ENCODE assay signal across 2 cellular contexts in genomic region chr17:17663160-17664072, GRCh38.
TF ChIP-seq lines count a peak whose summit lies in the region.

No MANE protein-coding gene starts in this region.

TF ChIP-seq in K562, 482 proteins besides CTCF, POLR2A, EP300 and RAD21 (continues in another document):
- TF ChIP-seq ZNF212 (CRISPR knock-in tag; IDR thresholded peaks at IDR 0.05) = no peak
- TF ChIP-seq, protein P1, sequence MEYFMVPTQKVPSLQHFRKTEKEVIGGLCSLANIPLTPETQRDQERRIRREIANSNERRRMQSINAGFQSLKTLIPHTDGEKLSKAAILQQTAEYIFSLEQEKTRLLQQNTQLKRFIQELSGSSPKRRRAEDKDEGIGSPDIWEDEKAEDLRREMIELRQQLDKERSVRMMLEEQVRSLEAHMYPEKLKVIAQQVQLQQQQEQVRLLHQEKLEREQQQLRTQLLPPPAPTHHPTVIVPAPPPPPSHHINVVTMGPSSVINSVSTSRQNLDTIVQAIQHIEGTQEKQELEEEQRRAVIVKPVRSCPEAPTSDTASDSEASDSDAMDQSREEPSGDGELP (CRISPR knock-in tag; IDR thresholded peaks at IDR 0.05; ENCODE audit: borderline replicate concordance) = peak; percentile 46; the same call in 1 of the 2 replicates
- TF ChIP-seq, protein P2, sequence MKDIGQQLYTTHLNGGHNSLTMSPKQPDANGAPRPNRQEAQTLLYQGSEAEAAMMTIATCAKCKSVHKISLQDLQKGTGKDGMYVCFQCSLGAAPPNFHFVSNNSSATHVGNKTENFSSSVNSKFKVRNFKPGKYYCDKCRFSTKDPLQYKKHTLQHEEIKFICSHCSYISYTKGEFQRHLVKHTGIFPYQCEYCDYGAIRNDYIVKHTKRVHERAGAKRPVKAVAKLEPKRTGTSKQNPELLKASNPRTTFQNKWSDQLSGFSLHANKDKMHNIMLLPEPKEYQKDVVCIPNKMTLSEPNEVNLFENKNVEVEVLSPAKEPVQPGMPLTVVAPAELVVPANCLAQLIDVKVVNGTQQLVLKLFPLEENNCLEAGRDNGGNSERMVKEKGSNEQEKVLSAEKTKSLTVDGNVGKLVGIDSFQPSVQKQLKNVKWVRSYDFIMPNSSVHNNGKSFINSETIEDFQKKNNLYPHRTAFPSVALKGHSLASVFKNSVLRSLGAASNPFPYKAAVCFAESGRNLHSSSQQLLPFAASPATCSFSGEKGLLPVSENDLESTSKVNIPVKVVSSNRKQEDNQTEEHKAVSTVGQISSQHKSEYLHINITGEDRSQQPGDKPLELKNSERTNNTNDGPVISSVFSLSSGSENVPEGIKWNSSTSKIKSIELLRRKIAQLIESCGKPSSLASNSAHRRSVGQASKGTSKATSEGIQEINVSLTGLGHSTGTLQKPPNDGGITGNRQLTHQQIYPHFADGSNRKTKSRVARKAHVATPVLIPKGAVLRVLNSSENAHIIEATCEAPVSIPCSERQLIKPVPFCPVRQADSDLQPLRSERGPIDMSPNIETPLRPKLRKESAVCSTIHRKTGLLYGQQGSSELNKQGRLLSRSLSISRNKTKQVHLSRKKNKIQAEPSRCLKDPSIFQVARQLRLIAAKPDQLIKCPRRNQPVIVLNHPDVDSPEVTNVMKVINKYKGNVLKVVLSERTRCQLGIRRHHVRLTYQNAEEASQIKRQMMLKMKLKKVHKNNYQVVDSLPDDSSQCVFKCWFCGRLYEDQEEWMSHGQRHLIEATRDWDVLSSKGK (CRISPR knock-in tag; IDR thresholded peaks at IDR 0.05) = no peak
- TF ChIP-seq HDAC2 (IDR thresholded peaks at IDR 0.05) = 0 out of 2 replicates have a peak, but pooled peaks have one; percentile 35
- no peak for TF ChIP-seq MAFF (IDR thresholded peaks at IDR 0.05; ENCODE audit: low read length)
- TF ChIP-seq CREM (IDR thresholded peaks at IDR 0.05; ENCODE audit: low read depth) = peak; percentile 60
- TF ChIP-seq, protein P3, sequence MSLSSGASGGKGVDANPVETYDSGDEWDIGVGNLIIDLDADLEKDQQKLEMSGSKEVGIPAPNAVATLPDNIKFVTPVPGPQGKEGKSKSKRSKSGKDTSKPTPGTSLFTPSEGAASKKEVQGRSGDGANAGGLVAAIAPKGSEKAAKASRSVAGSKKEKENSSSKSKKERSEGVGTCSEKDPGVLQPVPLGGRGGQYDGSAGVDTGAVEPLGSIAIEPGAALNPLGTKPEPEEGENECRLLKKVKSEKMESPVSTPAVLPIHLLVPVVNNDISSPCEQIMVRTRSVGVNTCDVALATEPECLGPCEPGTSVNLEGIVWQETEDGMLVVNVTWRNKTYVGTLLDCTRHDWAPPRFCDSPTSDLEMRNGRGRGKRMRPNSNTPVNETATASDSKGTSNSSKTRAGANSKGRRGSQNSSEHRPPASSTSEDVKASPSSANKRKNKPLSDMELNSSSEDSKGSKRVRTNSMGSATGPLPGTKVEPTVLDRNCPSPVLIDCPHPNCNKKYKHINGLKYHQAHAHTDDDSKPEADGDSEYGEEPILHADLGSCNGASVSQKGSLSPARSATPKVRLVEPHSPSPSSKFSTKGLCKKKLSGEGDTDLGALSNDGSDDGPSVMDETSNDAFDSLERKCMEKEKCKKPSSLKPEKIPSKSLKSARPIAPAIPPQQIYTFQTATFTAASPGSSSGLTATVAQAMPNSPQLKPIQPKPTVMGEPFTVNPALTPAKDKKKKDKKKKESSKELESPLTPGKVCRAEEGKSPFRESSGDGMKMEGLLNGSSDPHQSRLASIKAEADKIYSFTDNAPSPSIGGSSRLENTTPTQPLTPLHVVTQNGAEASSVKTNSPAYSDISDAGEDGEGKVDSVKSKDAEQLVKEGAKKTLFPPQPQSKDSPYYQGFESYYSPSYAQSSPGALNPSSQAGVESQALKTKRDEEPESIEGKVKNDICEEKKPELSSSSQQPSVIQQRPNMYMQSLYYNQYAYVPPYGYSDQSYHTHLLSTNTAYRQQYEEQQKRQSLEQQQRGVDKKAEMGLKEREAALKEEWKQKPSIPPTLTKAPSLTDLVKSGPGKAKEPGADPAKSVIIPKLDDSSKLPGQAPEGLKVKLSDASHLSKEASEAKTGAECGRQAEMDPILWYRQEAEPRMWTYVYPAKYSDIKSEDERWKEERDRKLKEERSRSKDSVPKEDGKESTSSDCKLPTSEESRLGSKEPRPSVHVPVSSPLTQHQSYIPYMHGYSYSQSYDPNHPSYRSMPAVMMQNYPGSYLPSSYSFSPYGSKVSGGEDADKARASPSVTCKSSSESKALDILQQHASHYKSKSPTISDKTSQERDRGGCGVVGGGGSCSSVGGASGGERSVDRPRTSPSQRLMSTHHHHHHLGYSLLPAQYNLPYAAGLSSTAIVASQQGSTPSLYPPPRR (CRISPR knock-in tag; IDR thresholded peaks at IDR 0.05; ENCODE audit: borderline replicate concordance) = 0 out of 2 replicates have a peak, but pooled peaks have one; percentile 55
- no peak for TF ChIP-seq DMBX1 (CRISPR knock-in tag; IDR thresholded peaks at IDR 0.05; ENCODE audit: borderline replicate concordance)
- TF ChIP-seq RFX1 (IDR thresholded peaks at IDR 0.05) = peak; percentile 95
- no peak for TF ChIP-seq RBFOX2 (IDR thresholded peaks at IDR 0.05; ENCODE audit: low read depth, low read length)
- 0 out of 2 replicates have a peak, but pooled peaks have one; percentile 18 for TF ChIP-seq ARID2 (IDR thresholded peaks at IDR 0.05)
- peak; percentile 27; the same call in 1 of the 2 replicates for TF ChIP-seq SMARCE1 (IDR thresholded peaks at IDR 0.05)
- TF ChIP-seq YY1 (IDR thresholded peaks at IDR 0.05; ENCODE audit: borderline replicate concordance in 1 of 3, control insufficient read depth in 1 of 3, extremely low read depth in 1 of 3, insufficient read depth in 3 of 3, insufficient read length in 1 of 3, insufficient replicate concordance in 2 of 3, low read depth in 1 of 3, low read length in 2 of 3) = no peak
- peak; percentile 34; the same call in 1 of the 2 replicates for TF ChIP-seq EGR1 (conservative IDR thresholded peaks at IDR 0.05)
- TF ChIP-seq MXI1 (IDR thresholded peaks at IDR 0.05; ENCODE audit: low read depth, low read length) = peak; percentile 77
- no peak for TF ChIP-seq NFXL1 (CRISPR knock-in tag; IDR thresholded peaks at IDR 0.05)
- peak; percentile 61 for TF ChIP-seq JUND (IDR thresholded peaks at IDR 0.05; ENCODE audit: borderline replicate concordance, low read depth, low read length)
- no peak; the same call in 2 of the 3 replicates for TF ChIP-seq JUND (tag; IDR thresholded peaks at IDR 0.05; ENCODE audit: borderline replicate concordance, low read depth, low read length)
- no peak for TF ChIP-seq TOE1 (IDR thresholded peaks at IDR 0.05; ENCODE audit: borderline replicate concordance)
- TF ChIP-seq TOE1 (CRISPR knock-in tag; IDR thresholded peaks at IDR 0.05; ENCODE audit: borderline replicate concordance, low read depth) = no peak

TF ChIP-seq in HepG2, 621 proteins besides CTCF, POLR2A, EP300 and RAD21 (continues in another document):
- peak; percentile 65; the same call in 2 of the 3 replicates for TF ChIP-seq MXI1 (IDR thresholded peaks at IDR 0.05; ENCODE audit: borderline replicate concordance, low read depth, low read length)
- TF ChIP-seq, protein P4, sequence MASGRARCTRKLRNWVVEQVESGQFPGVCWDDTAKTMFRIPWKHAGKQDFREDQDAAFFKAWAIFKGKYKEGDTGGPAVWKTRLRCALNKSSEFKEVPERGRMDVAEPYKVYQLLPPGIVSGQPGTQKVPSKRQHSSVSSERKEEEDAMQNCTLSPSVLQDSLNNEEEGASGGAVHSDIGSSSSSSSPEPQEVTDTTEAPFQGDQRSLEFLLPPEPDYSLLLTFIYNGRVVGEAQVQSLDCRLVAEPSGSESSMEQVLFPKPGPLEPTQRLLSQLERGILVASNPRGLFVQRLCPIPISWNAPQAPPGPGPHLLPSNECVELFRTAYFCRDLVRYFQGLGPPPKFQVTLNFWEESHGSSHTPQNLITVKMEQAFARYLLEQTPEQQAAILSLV (CRISPR knock-in tag; IDR thresholded peaks at IDR 0.05; ENCODE audit: borderline replicate concordance) = peak; percentile 35; the same call in 1 of the 2 replicates
- TF ChIP-seq SP2 (CRISPR knock-in tag; IDR thresholded peaks at IDR 0.05) = peak; percentile 56
- TF ChIP-seq SP1 (IDR thresholded peaks at IDR 0.05) = no peak
- peak; percentile 34; the same call in 1 of the 2 replicates for TF ChIP-seq SP1 (CRISPR knock-in tag; IDR thresholded peaks at IDR 0.05)
- no peak for TF ChIP-seq FOXA1 (IDR thresholded peaks at IDR 0.05)
- TF ChIP-seq FOXA1 (CRISPR knock-in tag; IDR thresholded peaks at IDR 0.05) = peak; percentile 65; the same call in 1 of the 2 replicates
- TF ChIP-seq NFYC (CRISPR knock-in tag; IDR thresholded peaks at IDR 0.05) = 0 out of 2 replicates have a peak, but pooled peaks have one; percentile 37
- peak; percentile 61; the same call in 1 of the 2 replicates for TF ChIP-seq TBX3 (IDR thresholded peaks at IDR 0.05; ENCODE audit: borderline replicate concordance)
- TF ChIP-seq, protein P5, sequence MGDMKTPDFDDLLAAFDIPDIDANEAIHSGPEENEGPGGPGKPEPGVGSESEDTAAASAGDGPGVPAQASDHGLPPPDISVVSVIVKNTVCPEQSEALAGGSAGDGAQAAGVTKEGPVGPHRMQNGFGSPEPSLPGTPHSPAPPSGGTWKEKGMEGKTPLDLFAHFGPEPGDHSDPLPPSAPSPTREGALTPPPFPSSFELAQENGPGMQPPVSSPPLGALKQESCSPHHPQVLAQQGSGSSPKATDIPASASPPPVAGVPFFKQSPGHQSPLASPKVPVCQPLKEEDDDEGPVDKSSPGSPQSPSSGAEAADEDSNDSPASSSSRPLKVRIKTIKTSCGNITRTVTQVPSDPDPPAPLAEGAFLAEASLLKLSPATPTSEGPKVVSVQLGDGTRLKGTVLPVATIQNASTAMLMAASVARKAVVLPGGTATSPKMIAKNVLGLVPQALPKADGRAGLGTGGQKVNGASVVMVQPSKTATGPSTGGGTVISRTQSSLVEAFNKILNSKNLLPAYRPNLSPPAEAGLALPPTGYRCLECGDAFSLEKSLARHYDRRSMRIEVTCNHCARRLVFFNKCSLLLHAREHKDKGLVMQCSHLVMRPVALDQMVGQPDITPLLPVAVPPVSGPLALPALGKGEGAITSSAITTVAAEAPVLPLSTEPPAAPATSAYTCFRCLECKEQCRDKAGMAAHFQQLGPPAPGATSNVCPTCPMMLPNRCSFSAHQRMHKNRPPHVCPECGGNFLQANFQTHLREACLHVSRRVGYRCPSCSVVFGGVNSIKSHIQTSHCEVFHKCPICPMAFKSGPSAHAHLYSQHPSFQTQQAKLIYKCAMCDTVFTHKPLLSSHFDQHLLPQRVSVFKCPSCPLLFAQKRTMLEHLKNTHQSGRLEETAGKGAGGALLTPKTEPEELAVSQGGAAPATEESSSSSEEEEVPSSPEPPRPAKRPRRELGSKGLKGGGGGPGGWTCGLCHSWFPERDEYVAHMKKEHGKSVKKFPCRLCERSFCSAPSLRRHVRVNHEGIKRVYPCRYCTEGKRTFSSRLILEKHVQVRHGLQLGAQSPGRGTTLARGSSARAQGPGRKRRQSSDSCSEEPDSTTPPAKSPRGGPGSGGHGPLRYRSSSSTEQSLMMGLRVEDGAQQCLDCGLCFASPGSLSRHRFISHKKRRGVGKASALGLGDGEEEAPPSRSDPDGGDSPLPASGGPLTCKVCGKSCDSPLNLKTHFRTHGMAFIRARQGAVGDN (CRISPR knock-in tag; IDR thresholded peaks at IDR 0.05) = peak; percentile 52
- TF ChIP-seq U2AF2 (IDR thresholded peaks at IDR 0.05; ENCODE audit: low read depth, low read length) = 0 out of 2 replicates have a peak, but pooled peaks have one; percentile 38
- 0 out of 2 replicates have a peak, but pooled peaks have one; percentile 23 for TF ChIP-seq ZNF468 (CRISPR knock-in tag; IDR thresholded peaks at IDR 0.05)
- peak; percentile 54; the same call in 1 of the 2 replicates for TF ChIP-seq ZNF292 (CRISPR knock-in tag; IDR thresholded peaks at IDR 0.05; ENCODE audit: borderline replicate concordance, low read depth)
- TF ChIP-seq ZSCAN21 (CRISPR knock-in tag; IDR thresholded peaks at IDR 0.05; ENCODE audit: borderline replicate concordance) = no peak
- peak; percentile 42; the same call in 1 of the 2 replicates for TF ChIP-seq SALL1 (CRISPR knock-in tag; IDR thresholded peaks at IDR 0.05)
- peak; percentile 31 for TF ChIP-seq ASH2L (IDR thresholded peaks at IDR 0.05; ENCODE audit: insufficient read length, low read depth, low read length)
- TF ChIP-seq SKI (IDR thresholded peaks at IDR 0.05; ENCODE audit: partially characterized antibody) = peak; percentile 64
- TF ChIP-seq, protein P6, sequence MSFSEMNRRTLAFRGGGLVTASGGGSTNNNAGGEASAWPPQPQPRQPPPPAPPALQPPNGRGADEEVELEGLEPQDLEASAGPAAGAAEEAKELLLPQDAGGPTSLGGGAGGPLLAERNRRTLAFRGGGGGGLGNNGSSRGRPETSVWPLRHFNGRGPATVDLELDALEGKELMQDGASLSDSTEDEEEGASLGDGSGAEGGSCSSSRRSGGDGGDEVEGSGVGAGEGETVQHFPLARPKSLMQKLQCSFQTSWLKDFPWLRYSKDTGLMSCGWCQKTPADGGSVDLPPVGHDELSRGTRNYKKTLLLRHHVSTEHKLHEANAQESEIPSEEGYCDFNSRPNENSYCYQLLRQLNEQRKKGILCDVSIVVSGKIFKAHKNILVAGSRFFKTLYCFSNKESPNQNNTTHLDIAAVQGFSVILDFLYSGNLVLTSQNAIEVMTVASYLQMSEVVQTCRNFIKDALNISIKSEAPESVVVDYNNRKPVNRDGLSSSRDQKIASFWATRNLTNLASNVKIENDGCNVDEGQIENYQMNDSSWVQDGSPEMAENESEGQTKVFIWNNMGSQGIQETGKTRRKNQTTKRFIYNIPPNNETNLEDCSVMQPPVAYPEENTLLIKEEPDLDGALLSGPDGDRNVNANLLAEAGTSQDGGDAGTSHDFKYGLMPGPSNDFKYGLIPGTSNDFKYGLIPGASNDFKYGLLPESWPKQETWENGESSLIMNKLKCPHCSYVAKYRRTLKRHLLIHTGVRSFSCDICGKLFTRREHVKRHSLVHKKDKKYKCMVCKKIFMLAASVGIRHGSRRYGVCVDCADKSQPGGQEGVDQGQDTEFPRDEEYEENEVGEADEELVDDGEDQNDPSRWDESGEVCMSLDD (CRISPR knock-in tag; IDR thresholded peaks at IDR 0.05; ENCODE audit: borderline replicate concordance) = no peak
- peak; percentile 92 for TF ChIP-seq RFX1 (IDR thresholded peaks at IDR 0.05)
- no peak for TF ChIP-seq MBD4 (IDR thresholded peaks at IDR 0.05; ENCODE audit: borderline replicate concordance, low read length)
- TF ChIP-seq CREB1 (IDR thresholded peaks at IDR 0.05) = peak; percentile 74; the same call in 1 of the 2 replicates
- TF ChIP-seq CREB1 (CRISPR knock-in tag; IDR thresholded peaks at IDR 0.05) = no peak
- peak; percentile 94 for TF ChIP-seq ZNF281 (CRISPR knock-in tag; IDR thresholded peaks at IDR 0.05; ENCODE audit: borderline replicate concordance)
